In the genomic region with DNA sequence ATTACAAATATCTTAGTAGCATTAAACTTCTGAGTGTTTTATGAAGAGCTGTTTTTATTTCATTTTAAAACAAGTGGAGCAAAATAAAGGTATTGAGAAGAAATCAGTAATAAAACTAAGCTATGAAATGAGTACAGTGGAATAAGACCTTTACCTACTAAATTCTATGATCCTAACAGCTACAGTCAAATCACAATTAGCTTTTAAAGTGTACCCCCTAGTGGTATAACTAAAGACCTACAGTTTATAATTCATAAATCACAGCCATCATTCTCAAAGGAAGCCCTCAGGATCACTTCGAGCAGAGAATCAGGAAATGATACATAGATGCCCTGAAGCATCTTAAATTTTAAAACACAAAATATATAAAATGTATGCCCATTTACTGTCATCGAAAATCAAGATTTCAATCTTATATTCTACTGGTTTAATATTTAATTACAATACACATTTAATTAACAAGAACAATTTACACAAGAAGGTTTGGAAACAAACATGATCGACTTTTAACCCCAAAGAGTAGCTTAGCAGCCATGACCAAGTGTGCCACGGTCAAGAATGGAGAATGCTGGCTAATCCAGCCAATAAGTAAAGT, we compare ENCODE assay signal across 8 cellular contexts. TPM values are rescaled to one million over a fixed set of nuclear protein-coding genes. Genes with fewer than 3 reads are reported as not detected.
A peak's percentile ranks its signal among the peaks of the same experiment; 100 is the strongest.
DNase-seq lines count a peak whose midpoint lies in the region; ATAC-seq and TF ChIP-seq lines count a peak whose summit lies in the region.

No MANE protein-coding gene starts in this region.

- H3K4me1 ChIP-seq in upper lobe of right lung = peaks cover 8% of the 10 kb centered on the region

- no peak overlapping the region for H3K27ac Mint-ChIP-seq in activated naive CD4-positive, alpha-beta T cell treated with anti-CD3 and anti-CD28 coated beads, Interleukin-2, amount 50 U/mL, for 72 hours
- H3K27ac Mint-ChIP-seq in activated CD4-positive, alpha-beta T cell treated with anti-CD3 and anti-CD28 coated beads, Interleukin-2, amount 10 ng/mL, durations not matched to agents 24 days and 14 days = no peak overlapping the region

- peak; percentile 56 to 57 for ATAC-seq in activated naive CD4-positive, alpha-beta T cell treated with anti-CD3 and anti-CD28 coated beads, Interleukin-2, amount 50 U/mL, for 72 hours
- peak; percentile 63 for ATAC-seq in HG02571 (IDR thresholded peaks at IDR 0.05; ENCODE audit: unreplicated experiment)
- ATAC-seq in upper lobe of right lung = peak; percentile 82

- H3K4me3 Mint-ChIP-seq in activated CD4-positive, alpha-beta T cell treated with anti-CD3 and anti-CD28 coated beads, Interleukin-2, amount 10 ng/mL, durations not matched to agents 24 days and 14 days = no peak overlapping the region

- no peak overlapping the region for H3K27ac ChIP-seq in upper lobe of right lung

- no peak overlapping the region for H3K4me3 ChIP-seq in upper lobe of right lung

- no peak for DNase-seq in activated naive CD4-positive, alpha-beta T cell treated with anti-CD3 and anti-CD28 coated beads, Interleukin-2, amount 50 U/mL, for 72 hours (ENCODE audit: low spot score in 2 of 2)
- DNase-seq in activated naive CD4-positive, alpha-beta T cell treated with Interleukin-2 at 50 U/mL for 16 hours = no peak
- DNase-seq in NCI-H146 treated with DMSO at 0.1 percent for 48 hours (lab: John Stamatoyannopoulos, UW; ENCODE audit: unreplicated experiment) (peak; percentile 4), amniotic epithelial cell (ENCODE audit: low read depth) (peak; percentile 46), iPS-NIHi7 (ENCODE audit: extremely low spot score) (peak; percentile 30), upper lobe of right lung (no peak)
- no peak for DNase-seq in activated CD4-positive, alpha-beta T cell treated with anti-CD3 and anti-CD28 coated beads, Interleukin-2, amount 10 ng/mL, durations not matched to agents 24 days and 14 days

- no peaks in the 10 kb centered on the region for H3K9me3 Mint-ChIP-seq in activated naive CD4-positive, alpha-beta T cell treated with anti-CD3 and anti-CD28 coated beads, Interleukin-2, amount 50 U/mL, for 72 hours
- H3K9me3 Mint-ChIP-seq in activated CD4-positive, alpha-beta T cell treated with anti-CD3 and anti-CD28 coated beads, Interleukin-2, amount 10 ng/mL, durations not matched to agents 24 days and 14 days = no peaks in the 10 kb centered on the region

- intact Hi-C loops in upper lobe of right lung (cut with DNase I) = no loop called here
- intact Hi-C loops in activated CD4-positive, alpha-beta T cell treated with anti-CD3 and anti-CD28 coated beads, Interleukin-2, amount 10 ng/mL, durations not matched to agents 24 days and 14 days (cut with micrococcal nuclease) = loop anchor here (5.0 kb wide), 2 partner anchors 428 to 518 kb away; no protein-coding TSS in a partner anchor

- peaks cover 13% of the 10 kb centered on the region for H3K4me1 Mint-ChIP-seq in activated CD4-positive, alpha-beta T cell treated with anti-CD3 and anti-CD28 coated beads, Interleukin-2, amount 10 ng/mL, durations not matched to agents 24 days and 14 days

- no peaks in the 10 kb centered on the region for H3K9me3 ChIP-seq in upper lobe of right lung

- peaks cover 94% of the 10 kb centered on the region for H3K36me3 ChIP-seq in upper lobe of right lung

- H3K27me3 Mint-ChIP-seq in activated CD4-positive, alpha-beta T cell treated with anti-CD3 and anti-CD28 coated beads, Interleukin-2, amount 10 ng/mL, durations not matched to agents 24 days and 14 days = no peaks in the 10 kb centered on the region

- no peaks in the 10 kb centered on the region for H3K27me3 ChIP-seq in upper lobe of right lung

- TF ChIP-seq CTCF in upper lobe of right lung (IDR thresholded peaks at IDR 0.05) = peak; percentile 77

- peaks cover under 1 to 19% of the 10 kb centered on the region in 2 donors for H3K36me3 Mint-ChIP-seq in activated naive CD4-positive, alpha-beta T cell treated with anti-CD3 and anti-CD28 coated beads, Interleukin-2, amount 50 U/mL, for 72 hours
- peaks cover 63% of the 10 kb centered on the region for H3K36me3 Mint-ChIP-seq in activated CD4-positive, alpha-beta T cell treated with anti-CD3 and anti-CD28 coated beads, Interleukin-2, amount 10 ng/mL, durations not matched to agents 24 days and 14 days (ENCODE audit: low read depth)

RNA-seq across cellular contexts. Expression of gene CCNH, which starts 12.3 kb away (rescaled TPM):
- 100 to 1,000 TPM in 1 of 2 donors, 10 to 100 TPM in 1; 60.5 to 108 TPM for total RNA-seq in activated naive CD4-positive, alpha-beta T cell treated with anti-CD3 and anti-CD28 coated beads, Interleukin-2, amount 50 U/mL, for 72 hours
- total RNA-seq in upper lobe of right lung = 50.4 TPM
- total RNA-seq in activated CD4-positive, alpha-beta T cell treated with anti-CD3 and anti-CD28 coated beads, Interleukin-2, amount 10 ng/mL, durations not matched to agents 24 days and 14 days = 67.2 and 75.6 TPM in 2 replicates

Comparison
In these comparisons a context has a peak if more than half of its experiments do, and no peak if none do; other contexts are left out.
1. DNase-seq: peak in NCI-H146 treated with DMSO at 0.1 percent for 48 hours (single experiment), amniotic epithelial cell (single experiment) and iPS-NIHi7 (single experiment); none in activated naive CD4-positive, alpha-beta T cell treated with anti-CD3 and anti-CD28 coated beads, Interleukin-2, amount 50 U/mL, for 72 hours (0 of 2), activated naive CD4-positive, alpha-beta T cell treated with Interleukin-2 at 50 U/mL for 16 hours (single experiment), upper lobe of right lung (single experiment) and activated CD4-positive, alpha-beta T cell treated with anti-CD3 and anti-CD28 coated beads, Interleukin-2, amount 10 ng/mL, durations not matched to agents 24 days and 14 days (single experiment).
2. Peak in every context shown above with its lines, with median percentiles within 50 percentile points of each other: ATAC-seq.